Comparison of ENCODE assay signal across 10 cellular contexts in the genomic region with DNA sequence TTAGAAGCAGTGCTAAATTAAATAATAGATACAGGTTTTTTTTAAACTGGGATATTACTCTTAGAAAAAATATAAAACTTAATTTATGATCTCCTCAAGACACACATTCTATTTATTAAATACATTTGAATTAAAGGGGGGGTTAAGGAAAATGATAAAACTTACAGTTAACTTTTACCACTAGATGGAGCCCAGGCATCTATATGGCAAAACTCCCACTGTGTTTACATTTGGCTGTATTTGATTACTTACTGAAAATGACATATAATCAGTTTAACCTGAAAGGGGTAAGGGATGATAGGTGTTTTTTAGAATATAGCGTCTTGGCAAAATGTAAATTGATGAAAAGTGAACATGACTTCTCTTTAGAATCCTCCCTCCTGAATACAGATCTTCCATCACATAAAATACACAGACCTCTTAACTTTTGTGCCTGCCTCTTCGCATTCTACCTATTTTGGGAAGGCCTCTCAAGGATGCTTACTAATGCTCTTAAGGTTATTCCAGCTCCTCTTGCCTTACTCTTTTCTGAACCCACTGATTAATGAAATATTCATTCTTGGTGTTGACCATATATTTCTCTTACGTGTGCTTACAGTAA.
DNase-seq lines count a peak whose midpoint lies in the region; ATAC-seq, FAIRE-seq and TF ChIP-seq lines count a peak whose summit lies in the region.
"Had no signal": no experiment of that assay in that cellular context is flagged by ENCODE, and none has a peak within 500 bp of the region (broad histone marks: within the 10 kb centered on the region; RNA-seq: fewer than 3 reads in every experiment).

No MANE protein-coding gene starts in this region.

- no peaks in the 10 kb centered on the region for H3K36me3 Mint-ChIP-seq in Caco-2 (ENCODE audit: insufficient read depth, unreplicated experiment)
- H3K36me3 Mint-ChIP-seq in natural killer cell treated with Interleukin-12 subunit alpha and Interleukin-12 subunit beta and Interleukin-15 and Interleukin-18, amount 100 ng/mL, for 72 hours: no peaks in the 10 kb centered on the region
- H3K36me3 Mint-ChIP-seq: IgD-negative memory B cell had no signal

- H4K20me1 ChIP-seq in SK-N-SH (ENCODE audit: insufficient read depth): no peaks in the 10 kb centered on the region

- H3K9ac ChIP-seq in SK-N-SH: no peak overlapping the region

- H3K27ac Mint-ChIP-seq in Caco-2 (ENCODE audit: unreplicated experiment): no peak overlapping the region
- H3K27ac Mint-ChIP-seq in natural killer cell treated with Interleukin-12 subunit alpha and Interleukin-12 subunit beta and Interleukin-15 and Interleukin-18, amount 100 ng/mL, for 72 hours: no peak overlapping the region
- H3K27ac Mint-ChIP-seq: IgD-negative memory B cell had no signal

- DNase-seq in Caco-2 (peak in 1 of 2 experiments; percentile 19), SK-N-SH (peak; percentile 32), iPS-NIHi11 (ENCODE audit: low spot score) (peak; percentile 10), sciatic nerve (ENCODE audit: low spot score) (no peak), GM12892 (ENCODE audit: insufficient read length) (no peak)
- no peak for DNase-seq in natural killer cell treated with Interleukin-12 subunit alpha and Interleukin-12 subunit beta and Interleukin-15 and Interleukin-18, amount 100 ng/mL, for 72 hours (ENCODE audit: low spot score)

- no peaks in the 10 kb centered on the region for H3K79me2 ChIP-seq in SK-N-SH (ENCODE audit: insufficient read depth)

- no peak overlapping the region for H3K4me3 ChIP-seq in Caco-2 (ENCODE audit: low read depth, low read length)
- no peak overlapping the region for H3K4me3 ChIP-seq in SK-N-SH (ENCODE audit: low read depth in 2 of 2, low read length in 1 of 2)
- H3K4me3 ChIP-seq: lung had no signal

- H3K4me1 ChIP-seq in Caco-2 (no peaks in the 10 kb centered on the region), SK-N-SH (ENCODE audit: control insufficient read depth in 1 of 2, insufficient read depth in 2 of 2, low read depth in 1 of 2, low read length in 1 of 2) (no peaks in the 10 kb centered on the region; a peak in 1 of 4 replicates)

- no peak overlapping the region for H3K4me3 Mint-ChIP-seq in Caco-2 (ENCODE audit: unreplicated experiment)
- H3K4me3 Mint-ChIP-seq in natural killer cell treated with Interleukin-12 subunit alpha and Interleukin-12 subunit beta and Interleukin-15 and Interleukin-18, amount 100 ng/mL, for 72 hours: no peak overlapping the region
- H3K4me3 Mint-ChIP-seq: IgD-negative memory B cell had no signal

- BruUV-seq in Caco-2 (replicated peaks; lab: Mats Ljungman, UMichigan): no TSS peak

- TF ChIP-seq RAD21 in Ishikawa (IDR thresholded peaks at IDR 0.05; ENCODE audit: low read depth) (peak; percentile 74), SK-N-SH (IDR thresholded peaks at IDR 0.05; ENCODE audit: low read length) (peak; percentile 88)

- no peak overlapping the region for H3K4me2 ChIP-seq in SK-N-SH

- POLR2A ChIA-PET in Caco-2 (lab: Charles Lee) (no interaction called here), SK-N-SH (lab: Yijun Ruan, JAX) (no interaction called here)

- H3K36me3 ChIP-seq in Caco-2 (ENCODE audit: control insufficient read depth, insufficient read depth, low read length) (no peaks in the 10 kb centered on the region), SK-N-SH (replicated peaks in 1 of 2; ENCODE audit: control insufficient read depth in 1 of 2, insufficient read depth in 2 of 2, low read length in 1 of 2) (no peaks in the 10 kb centered on the region)

- no peak for TF ChIP-seq POLR2A in GM12892 (IDR thresholded peaks at IDR 0.05; ENCODE audit: low read depth, low read length)

- H3K27ac ChIP-seq in SK-N-SH (ENCODE audit: low read depth in 2 of 2, low read length in 1 of 2): no peak overlapping the region

- no peaks in the 10 kb centered on the region for H3K9me3 ChIP-seq in Caco-2
- H3K9me3 ChIP-seq in SK-N-SH: no peaks in the 10 kb centered on the region

- no peaks in the 10 kb centered on the region for H3K9me2 ChIP-seq in SK-N-SH

- intact Hi-C loops in Caco-2 (cut with micrococcal nuclease; ENCODE audit: unreplicated experiment) (loop anchor here (1.0 to 2.0 kb wide), 4 partner anchors 229 to 745 kb away; no protein-coding TSS in a partner anchor), sciatic nerve (cut with DNase I) (no loop called here)

- H3K27me3 ChIP-seq in Caco-2 (replicated peaks; ENCODE audit: control insufficient read depth, insufficient read depth, low read length) (no peaks in the 10 kb centered on the region), SK-N-SH (ENCODE audit: insufficient read depth) (no peaks in the 10 kb centered on the region)

- peaks cover 5% of the 10 kb centered on the region for H3K4me1 Mint-ChIP-seq in Caco-2 (ENCODE audit: low read depth, unreplicated experiment)
- no peaks in the 10 kb centered on the region for H3K4me1 Mint-ChIP-seq in natural killer cell treated with Interleukin-12 subunit alpha and Interleukin-12 subunit beta and Interleukin-15 and Interleukin-18, amount 100 ng/mL, for 72 hours (ENCODE audit: low read depth in 2 of 2)
- H3K4me1 Mint-ChIP-seq: IgD-negative memory B cell had no signal

- no peaks in the 10 kb centered on the region for H3F3A ChIP-seq in SK-N-SH (replicated peaks; ENCODE audit: insufficient read depth)

- H3K9me3 Mint-ChIP-seq in Caco-2 (ENCODE audit: unreplicated experiment): no peaks in the 10 kb centered on the region
- peaks cover 3% of the 10 kb centered on the region for H3K9me3 Mint-ChIP-seq in natural killer cell treated with Interleukin-12 subunit alpha and Interleukin-12 subunit beta and Interleukin-15 and Interleukin-18, amount 100 ng/mL, for 72 hours
- H3K9me3 Mint-ChIP-seq: IgD-negative memory B cell had no signal

- WGBS in SK-N-SH (ENCODE audit: low lambda C conversion rate): 62% methylated on average over 3 of the region's 3 CpGs

- TF ChIP-seq EP300 in Ishikawa (IDR thresholded peaks at IDR 0.05; ENCODE audit: borderline replicate concordance) (no peak), SK-N-SH (IDR thresholded peaks at IDR 0.05; ENCODE audit: borderline replicate concordance in 1 of 2, low read depth in 1 of 2, low read length in 1 of 2) (no peak)

- H3K27me3 Mint-ChIP-seq in Caco-2 (ENCODE audit: insufficient read depth, unreplicated experiment): peaks cover 4% of the 10 kb centered on the region
- no peaks in the 10 kb centered on the region for H3K27me3 Mint-ChIP-seq in natural killer cell treated with Interleukin-12 subunit alpha and Interleukin-12 subunit beta and Interleukin-15 and Interleukin-18, amount 100 ng/mL, for 72 hours
- H3K27me3 Mint-ChIP-seq: IgD-negative memory B cell had no signal

- H2AFZ ChIP-seq in SK-N-SH (ENCODE audit: low read depth): no peak overlapping the region

- ATAC-seq in natural killer cell treated with Interleukin-12 subunit alpha and Interleukin-12 subunit beta and Interleukin-15 and Interleukin-18, amount 100 ng/mL, for 72 hours: no peak
- ATAC-seq in HG03175 (IDR thresholded peaks at IDR 0.05; ENCODE audit: unreplicated experiment) (no peak), sciatic nerve (no peak)

- no peak for FAIRE-seq in GM12892 (lab: Jason Lieb, UNC)

- TF ChIP-seq CTCF in Caco-2 (IDR thresholded peaks at IDR 0.05; ENCODE audit: insufficient read depth in 1 of 2, low read depth in 1 of 2, low read length in 1 of 2, severe bottlenecking in 1 of 2, unreplicated experiment in 1 of 2): peak; percentile 53 to 59
- peak; percentile 96 for TF ChIP-seq CTCF in SK-N-SH (IDR thresholded peaks at IDR 0.05)

- CTCF ChIA-PET in Caco-2 (lab: Charles Lee): no interaction called here
- CTCF ChIA-PET in SK-N-SH (lab: Yijun Ruan, JAX): interaction anchor here (0.7 to 5.5 kb wide), 14 partner anchors 9 to 754 kb away, joined by 3 to 59 read pairs (median 4); no protein-coding TSS in a partner anchor

TF ChIP-seq in Ishikawa, 13 proteins besides CTCF, POLR2A, EP300 and RAD21 (continues in another document):
- TF ChIP-seq TCF12 (IDR thresholded peaks at IDR 0.05; ENCODE audit: low read depth): no peak
- TF ChIP-seq, protein P1, sequence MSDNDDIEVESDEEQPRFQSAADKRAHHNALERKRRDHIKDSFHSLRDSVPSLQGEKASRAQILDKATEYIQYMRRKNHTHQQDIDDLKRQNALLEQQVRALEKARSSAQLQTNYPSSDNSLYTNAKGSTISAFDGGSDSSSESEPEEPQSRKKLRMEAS (IDR thresholded peaks at IDR 0.05): no peak
- TF ChIP-seq, protein P2, sequence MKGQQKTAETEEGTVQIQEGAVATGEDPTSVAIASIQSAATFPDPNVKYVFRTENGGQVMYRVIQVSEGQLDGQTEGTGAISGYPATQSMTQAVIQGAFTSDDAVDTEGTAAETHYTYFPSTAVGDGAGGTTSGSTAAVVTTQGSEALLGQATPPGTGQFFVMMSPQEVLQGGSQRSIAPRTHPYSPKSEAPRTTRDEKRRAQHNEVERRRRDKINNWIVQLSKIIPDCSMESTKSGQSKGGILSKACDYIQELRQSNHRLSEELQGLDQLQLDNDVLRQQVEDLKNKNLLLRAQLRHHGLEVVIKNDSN (IDR thresholded peaks at IDR 0.05): no peak
- TF ChIP-seq FOXM1 (IDR thresholded peaks at IDR 0.05; ENCODE audit: borderline replicate concordance, low read depth): no peak
- no peak for TF ChIP-seq NFIC (IDR thresholded peaks at IDR 0.05)
- no peak for TF ChIP-seq YY1 (IDR thresholded peaks at IDR 0.05; ENCODE audit: low read depth)
- TF ChIP-seq EGR1 (IDR thresholded peaks at IDR 0.05): no peak
- TF ChIP-seq TEAD4 (IDR thresholded peaks at IDR 0.05): no peak
- TF ChIP-seq TAF1 (IDR thresholded peaks at IDR 0.05; ENCODE audit: low read depth): no peak
- TF ChIP-seq ZBTB7A (IDR thresholded peaks at IDR 0.05; ENCODE audit: low read depth): no peak

TF ChIP-seq in SK-N-SH, 30 proteins besides CTCF, POLR2A, EP300 and RAD21 (continues in another document):
- TF ChIP-seq JUND (IDR thresholded peaks at IDR 0.05): no peak
- TF ChIP-seq NFIC (IDR thresholded peaks at IDR 0.05; ENCODE audit: borderline replicate concordance): no peak
- TF ChIP-seq, protein P3, sequence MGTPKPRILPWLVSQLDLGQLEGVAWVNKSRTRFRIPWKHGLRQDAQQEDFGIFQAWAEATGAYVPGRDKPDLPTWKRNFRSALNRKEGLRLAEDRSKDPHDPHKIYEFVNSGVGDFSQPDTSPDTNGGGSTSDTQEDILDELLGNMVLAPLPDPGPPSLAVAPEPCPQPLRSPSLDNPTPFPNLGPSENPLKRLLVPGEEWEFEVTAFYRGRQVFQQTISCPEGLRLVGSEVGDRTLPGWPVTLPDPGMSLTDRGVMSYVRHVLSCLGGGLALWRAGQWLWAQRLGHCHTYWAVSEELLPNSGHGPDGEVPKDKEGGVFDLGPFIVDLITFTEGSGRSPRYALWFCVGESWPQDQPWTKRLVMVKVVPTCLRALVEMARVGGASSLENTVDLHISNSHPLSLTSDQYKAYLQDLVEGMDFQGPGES (IDR thresholded peaks at IDR 0.05; ENCODE audit: low read depth, low read length): no peak
- no peak for TF ChIP-seq TAF1 (IDR thresholded peaks at IDR 0.05; ENCODE audit: borderline replicate concordance, low read depth, low read length)
- no peak for TF ChIP-seq RCOR1 (IDR thresholded peaks at IDR 0.05; ENCODE audit: low read length)
- TF ChIP-seq SMC3 (IDR thresholded peaks at IDR 0.05; ENCODE audit: low read depth, low read length): peak; percentile 81
- no peak for TF ChIP-seq CHD2 (IDR thresholded peaks at IDR 0.05; ENCODE audit: low read length, partially characterized antibody)

Comparison
In these comparisons a context has a peak if more than half of its experiments do, and no peak if none do; other contexts are left out.
1. DNase-seq: peak in SK-N-SH (single experiment) and iPS-NIHi11 (single experiment); none in natural killer cell treated with Interleukin-12 subunit alpha and Interleukin-12 subunit beta and Interleukin-15 and Interleukin-18, amount 100 ng/mL, for 72 hours (single experiment), sciatic nerve (single experiment) and GM12892 (single experiment).